Comparison of ENCODE assay signal across 8 cellular contexts in the genomic region with DNA sequence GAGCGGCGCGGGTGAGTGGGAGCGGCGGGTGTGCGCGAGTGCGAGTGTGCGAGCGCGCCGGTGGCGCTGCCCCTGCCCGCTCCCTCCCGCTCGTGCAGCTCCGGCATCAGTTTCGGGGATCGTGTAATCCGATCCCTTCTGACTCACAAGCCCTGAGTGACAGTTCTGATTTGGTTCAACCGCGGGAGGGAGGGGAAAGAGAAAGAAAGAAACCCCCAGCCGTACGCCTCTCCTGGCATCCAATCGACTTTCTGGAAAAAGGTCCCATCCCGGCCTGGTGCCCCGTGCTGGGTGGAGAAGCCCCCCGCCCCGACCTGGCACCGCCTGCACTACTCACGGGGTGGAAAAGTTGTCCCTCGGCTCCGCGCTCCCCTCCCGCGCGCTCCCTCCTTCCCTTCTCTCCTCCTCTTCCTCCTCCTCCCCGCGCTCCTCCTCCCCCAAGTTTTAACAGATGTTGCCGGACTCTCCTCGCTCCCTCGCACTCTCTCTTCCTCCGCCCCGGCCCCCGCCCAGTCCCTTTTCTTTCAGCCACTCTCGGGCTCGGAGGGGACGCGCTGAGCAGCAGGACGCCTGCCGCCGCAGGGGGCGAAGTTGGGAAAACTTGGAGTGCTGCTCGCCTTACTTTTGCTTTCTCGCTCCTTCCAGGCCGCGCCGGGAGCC.
A peak's percentile ranks its signal among the peaks of the same experiment; 100 is the strongest.
DNase-seq lines count a peak whose midpoint lies in the region; ATAC-seq, FAIRE-seq and TF ChIP-seq lines count a peak whose summit lies in the region.

A gene (minus strand): TSS at position 48 of the 660 bp plus-strand sequence. CDS start 13,956 bp downstream, outside the sequence.

- DNase-seq in AG08395 (ENCODE audit: low spot score) (peak; percentile 91), GM13977 (ENCODE audit: low spot score) (peak; percentile 87), RCC 7860 (ENCODE audit: low spot score) (peak; percentile 56), kidney glomerular epithelial cell (lab: John Stamatoyannopoulos, UW) (peak; percentile 62), smooth muscle cell of the brain vasculature (ENCODE audit: low read depth, low spot score) (peak; percentile 86), GF-D8 (lab: John Stamatoyannopoulos, UW) (no peak)

- TF ChIP-seq CTCF in GM13977 (IDR thresholded peaks at IDR 0.05; ENCODE audit: extremely low read depth, insufficient read depth, missing control alignments): no peak

- ATAC-seq in HG03025 (IDR thresholded peaks at IDR 0.05; ENCODE audit: low FRiP score, unreplicated experiment): peak; percentile 69

- no peak for FAIRE-seq in RCC 7860 (lab: Jason Lieb, UNC)

- H3K27ac ChIP-seq in cingulate gyrus (ENCODE audit: low read depth, low read length): peak within 1 kb of the TSS; percentile 65

- in situ Hi-C loops in GM13977 (cut with MboI; ENCODE audit: low pct_unique_long_range_greater_than_20kb, low sequenced_read_pairs, unreplicated experiment): no loop called here
